Comparison of ENCODE assay signal across 9 cellular contexts in the genomic region with DNA sequence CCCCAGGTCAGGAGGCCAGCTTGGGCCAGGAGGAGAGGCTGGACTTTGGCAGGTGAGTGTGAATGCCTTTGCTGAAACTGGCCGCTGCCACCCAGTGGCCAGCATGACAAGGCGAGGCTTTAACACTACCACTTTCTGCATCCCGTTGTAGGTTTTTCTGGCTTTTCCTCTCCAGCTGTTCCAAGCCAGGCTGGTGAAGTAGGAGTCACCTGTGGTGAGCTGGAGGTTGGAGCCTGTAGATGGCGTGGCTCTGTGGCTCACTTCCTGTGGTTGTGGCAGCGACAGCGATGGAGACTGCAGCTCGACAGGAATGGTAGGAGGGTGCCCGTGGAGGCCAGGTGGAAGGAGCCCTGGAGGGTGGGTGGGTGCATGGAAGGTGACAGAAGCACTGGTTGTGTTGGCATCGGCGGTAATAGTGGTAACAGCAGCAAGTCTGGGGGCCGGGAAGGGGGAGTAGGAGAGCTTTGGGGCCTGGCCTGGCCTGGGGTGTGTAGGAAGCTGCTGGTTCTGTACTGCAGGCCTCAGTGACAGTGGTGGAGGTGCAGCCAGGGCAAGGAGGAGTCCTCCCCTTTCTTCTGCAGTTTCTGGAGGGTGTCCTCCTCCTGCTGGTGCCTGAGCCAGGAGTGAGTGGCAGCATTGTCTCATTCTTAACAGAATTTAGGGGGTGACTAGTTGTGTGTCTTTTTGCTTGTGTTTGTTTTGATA. TPM values are rescaled to one million over a fixed set of nuclear protein-coding genes. Genes with fewer than 3 reads are reported as not detected.
A peak's percentile ranks its signal among the peaks of the same experiment; 100 is the strongest.
DNase-seq lines count a peak whose midpoint lies in the region; ATAC-seq, FAIRE-seq and TF ChIP-seq lines count a peak whose summit lies in the region.
"Not testable (repeated sequence)": the region's sequence is repeated elsewhere in the genome, so short reads cannot be mapped to it uniquely, and the experiment has no call there.
"Had no signal": no experiment of that assay in that cellular context is flagged by ENCODE, and none has a peak within 500 bp of the region (broad histone marks: within the 10 kb centered on the region; RNA-seq: fewer than 3 reads in every experiment).

No MANE protein-coding gene starts in this region.

- intact Hi-C loops in activated CD4-positive, alpha-beta memory T cell treated with anti-CD3 and anti-CD28 coated beads for 36 hours (cut with micrococcal nuclease); kidney (cut with DNase I): not testable (repeated sequence)

- not testable (repeated sequence) for H4K20me1 ChIP-seq in DND-41 (ENCODE audit: insufficient read depth, low read length)

- not testable (repeated sequence) for H3K27ac ChIP-seq in DND-41 (ENCODE audit: low read length); kidney (ENCODE audit: low read depth in 2 of 2, low read length in 2 of 2)

- H3K27me3 ChIP-seq in DND-41 (ENCODE audit: insufficient read depth, low read length, poor library complexity), result not testable (repeated sequence)

- not testable (repeated sequence) for H3K4me1 ChIP-seq in DND-41 (ENCODE audit: insufficient read depth, low read length); kidney (ENCODE audit: control insufficient read depth in 1 of 2, insufficient read depth in 1 of 2, low read depth in 1 of 2, low read length in 2 of 2)

- not testable (repeated sequence) for H3K4me3 ChIP-seq in DND-41 (ENCODE audit: low read depth in 1 of 2, low read length in 2 of 2); kidney (ENCODE audit: low read length in 2 of 2)

- POLR2A ChIA-PET in activated CD4-positive, alpha-beta memory T cell treated with anti-CD3 and anti-CD28 coated beads for 36 hours (lab: Charles Lee), result not testable (repeated sequence)

- not testable (repeated sequence) for H3K36me3 ChIP-seq in DND-41 (ENCODE audit: insufficient read depth, low read length); kidney (ENCODE audit: control insufficient read depth in 1 of 2, insufficient read depth in 2 of 2, low read length in 2 of 2)

- not testable (repeated sequence) for H3K36me3 Mint-ChIP-seq in T-helper 17 cell (ENCODE audit: low read depth); activated CD4-positive, alpha-beta memory T cell treated with anti-CD3 and anti-CD28 coated beads for 36 hours; activated naive CD8-positive, alpha-beta T cell treated with anti-CD3 and anti-CD28 coated beads, Interleukin-2, amount 50 U/mL, for 24 hours (ENCODE audit: low read depth)

- H3K4me2 ChIP-seq in DND-41 (ENCODE audit: insufficient read depth, low read length), result not testable (repeated sequence)

- not testable (repeated sequence) for H3K27me3 Mint-ChIP-seq in T-helper 17 cell; activated CD4-positive, alpha-beta memory T cell treated with anti-CD3 and anti-CD28 coated beads for 36 hours; activated naive CD8-positive, alpha-beta T cell treated with anti-CD3 and anti-CD28 coated beads, Interleukin-2, amount 50 U/mL, for 24 hours

- DNase-seq in DND-41, result peak; percentile 13
- DNase-seq in T-helper 17 cell, result peak in 2 of 3 donors; percentile 8 to 40
- DNase-seq in activated CD4-positive, alpha-beta memory T cell treated with anti-CD3 and anti-CD28 coated beads for 36 hours, result peak; percentile 75
- DNase-seq in activated T-helper 1 cell treated with Interleukin-2 at 50 U/mL for 16 hours (ENCODE audit: low read depth), result peak; percentile 17
- DNase-seq in activated naive CD8-positive, alpha-beta T cell treated with anti-CD3 and anti-CD28 coated beads, Interleukin-2, amount 50 U/mL, for 24 hours, result peak; percentile 17
- DNase-seq in kidney, result peak; percentile 35
- DNase-seq in stimulated activated CD4-positive, alpha-beta T cell treated with anti-CD3 and anti-CD28 coated beads, Interleukin-1b, Interleukin-23, amount 100 ng/mL, for 48 hours, result peak; percentile 36
- not testable (repeated sequence) for DNase-seq in urothelium cell line (ENCODE audit: low spot score)

- H3K9ac ChIP-seq in DND-41 (ENCODE audit: low read depth, low read length); kidney (ENCODE audit: low read length in 2 of 2): not testable (repeated sequence)

- FAIRE-seq in kidney (lab: Jason Lieb, UNC), result not testable (repeated sequence)
- FAIRE-seq in urothelium cell line (lab: Jason Lieb, UNC), result peak; percentile 99

- H3K4me1 Mint-ChIP-seq in T-helper 17 cell; activated CD4-positive, alpha-beta memory T cell treated with anti-CD3 and anti-CD28 coated beads for 36 hours (ENCODE audit: low read depth); activated naive CD8-positive, alpha-beta T cell treated with anti-CD3 and anti-CD28 coated beads, Interleukin-2, amount 50 U/mL, for 24 hours: not testable (repeated sequence)

- CTCF ChIA-PET in activated CD4-positive, alpha-beta memory T cell treated with anti-CD3 and anti-CD28 coated beads for 36 hours (lab: Charles Lee), result not testable (repeated sequence)

- not testable (repeated sequence) for TF ChIP-seq CTCF in DND-41 (IDR thresholded peaks at IDR 0.05; ENCODE audit: borderline replicate concordance, extremely low read depth, low read length, poor library complexity, severe bottlenecking); kidney (IDR thresholded peaks at IDR 0.05; ENCODE audit: borderline replicate concordance, extremely low read depth, insufficient read depth)

- peak overlapping the region; percentile 88 for H3K27ac Mint-ChIP-seq in T-helper 17 cell
- not testable (repeated sequence) for H3K27ac Mint-ChIP-seq in activated CD4-positive, alpha-beta memory T cell treated with anti-CD3 and anti-CD28 coated beads for 36 hours; activated naive CD8-positive, alpha-beta T cell treated with anti-CD3 and anti-CD28 coated beads, Interleukin-2, amount 50 U/mL, for 24 hours

- H3K9me3 Mint-ChIP-seq in activated CD4-positive, alpha-beta memory T cell treated with anti-CD3 and anti-CD28 coated beads for 36 hours; activated naive CD8-positive, alpha-beta T cell treated with anti-CD3 and anti-CD28 coated beads, Interleukin-2, amount 50 U/mL, for 24 hours: not testable (repeated sequence)

- not testable (repeated sequence) for H3K79me2 ChIP-seq in DND-41 (ENCODE audit: insufficient read depth, low read length)

- not testable (repeated sequence) for H3K9me3 ChIP-seq in DND-41 (ENCODE audit: insufficient read depth, low read length, severe bottlenecking); T-helper 17 cell (ENCODE audit: control insufficient read depth, low read length, poor library complexity, severe bottlenecking); kidney (ENCODE audit: control insufficient read depth in 1 of 2, low read length in 2 of 2)

- ATAC-seq in DND-41 (ENCODE audit: insufficient read depth, low read depth) (peak; percentile 61), T-helper 17 cell (peak; percentile 69)
- peak; percentile 66 for ATAC-seq in activated naive CD8-positive, alpha-beta T cell treated with anti-CD3 and anti-CD28 coated beads, Interleukin-2, amount 50 U/mL, for 24 hours

- not testable (repeated sequence) for H2AFZ ChIP-seq in DND-41 (ENCODE audit: low read depth, low read length)

- peak overlapping the region; percentile 69 for H3K4me3 Mint-ChIP-seq in T-helper 17 cell
- peak overlapping the region; percentile 33 for H3K4me3 Mint-ChIP-seq in activated CD4-positive, alpha-beta memory T cell treated with anti-CD3 and anti-CD28 coated beads for 36 hours
- not testable (repeated sequence) for H3K4me3 Mint-ChIP-seq in activated naive CD8-positive, alpha-beta T cell treated with anti-CD3 and anti-CD28 coated beads, Interleukin-2, amount 50 U/mL, for 24 hours

RNA-seq across cellular contexts. Expression of a gene that starts 26.7 kb away (rescaled TPM):
- 10 to 100 TPM; 10.9 to 63.9 TPM for total RNA-seq in T-helper 17 cell
- total RNA-seq in activated CD4-positive, alpha-beta memory T cell treated with anti-CD3 and anti-CD28 coated beads for 36 hours, result 10 to 100 TPM; 27.6 to 33.7 TPM
- 13.4 TPM for total RNA-seq in kidney
- polyA plus RNA-seq in kidney (ENCODE audit: insufficient read depth, low read depth, low replicate concordance), result 1.6 TPM
- polyA plus RNA-seq: immature natural killer cell had no signal
